1 cellular context compared by ENCODE assay signal in genomic region chr3:160449660-160450598, GRCh38.
TF ChIP-seq lines count a peak whose summit lies in the region.

Gene TRIM59, minus strand, starts transcription at chr3:160449786. Its CDS starts 10,603 bp downstream, at chr3:160439183.

TF ChIP-seq in GM12878, 131 proteins besides CTCF, POLR2A, EP300 and RAD21 (continued from another document and continues in another):
- TF ChIP-seq, protein P1, sequence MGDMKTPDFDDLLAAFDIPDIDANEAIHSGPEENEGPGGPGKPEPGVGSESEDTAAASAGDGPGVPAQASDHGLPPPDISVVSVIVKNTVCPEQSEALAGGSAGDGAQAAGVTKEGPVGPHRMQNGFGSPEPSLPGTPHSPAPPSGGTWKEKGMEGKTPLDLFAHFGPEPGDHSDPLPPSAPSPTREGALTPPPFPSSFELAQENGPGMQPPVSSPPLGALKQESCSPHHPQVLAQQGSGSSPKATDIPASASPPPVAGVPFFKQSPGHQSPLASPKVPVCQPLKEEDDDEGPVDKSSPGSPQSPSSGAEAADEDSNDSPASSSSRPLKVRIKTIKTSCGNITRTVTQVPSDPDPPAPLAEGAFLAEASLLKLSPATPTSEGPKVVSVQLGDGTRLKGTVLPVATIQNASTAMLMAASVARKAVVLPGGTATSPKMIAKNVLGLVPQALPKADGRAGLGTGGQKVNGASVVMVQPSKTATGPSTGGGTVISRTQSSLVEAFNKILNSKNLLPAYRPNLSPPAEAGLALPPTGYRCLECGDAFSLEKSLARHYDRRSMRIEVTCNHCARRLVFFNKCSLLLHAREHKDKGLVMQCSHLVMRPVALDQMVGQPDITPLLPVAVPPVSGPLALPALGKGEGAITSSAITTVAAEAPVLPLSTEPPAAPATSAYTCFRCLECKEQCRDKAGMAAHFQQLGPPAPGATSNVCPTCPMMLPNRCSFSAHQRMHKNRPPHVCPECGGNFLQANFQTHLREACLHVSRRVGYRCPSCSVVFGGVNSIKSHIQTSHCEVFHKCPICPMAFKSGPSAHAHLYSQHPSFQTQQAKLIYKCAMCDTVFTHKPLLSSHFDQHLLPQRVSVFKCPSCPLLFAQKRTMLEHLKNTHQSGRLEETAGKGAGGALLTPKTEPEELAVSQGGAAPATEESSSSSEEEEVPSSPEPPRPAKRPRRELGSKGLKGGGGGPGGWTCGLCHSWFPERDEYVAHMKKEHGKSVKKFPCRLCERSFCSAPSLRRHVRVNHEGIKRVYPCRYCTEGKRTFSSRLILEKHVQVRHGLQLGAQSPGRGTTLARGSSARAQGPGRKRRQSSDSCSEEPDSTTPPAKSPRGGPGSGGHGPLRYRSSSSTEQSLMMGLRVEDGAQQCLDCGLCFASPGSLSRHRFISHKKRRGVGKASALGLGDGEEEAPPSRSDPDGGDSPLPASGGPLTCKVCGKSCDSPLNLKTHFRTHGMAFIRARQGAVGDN (IDR thresholded peaks at IDR 0.05), result peak; percentile 100
- TF ChIP-seq MEF2B (IDR thresholded peaks at IDR 0.05; ENCODE audit: partially characterized antibody, poor library complexity, severe bottlenecking) (peak; percentile 49), TCF3 (IDR thresholded peaks at IDR 0.05; ENCODE audit: borderline replicate concordance, insufficient read depth, low read depth, low read length) (0 out of 2 replicates have a peak, but pooled peaks have one; percentile 48), HSF1 (IDR thresholded peaks at IDR 0.05; ENCODE audit: low read depth, low read length) (no peak), NRF1 (conservative IDR thresholded peaks at IDR 0.05; ENCODE audit: low read depth, low read length) (peak; percentile 62), FOS (IDR thresholded peaks at IDR 0.05; ENCODE audit: borderline replicate concordance, extremely low read depth, insufficient read length) (no peak), SP1 (IDR thresholded peaks at IDR 0.05; ENCODE audit: low read depth, low read length) (peak; percentile 82), PAX5 (IDR thresholded peaks at IDR 0.05; ENCODE audit: borderline replicate concordance, low read depth, low read length) (peak; percentile 26; the same call in 1 of the 2 replicates), TARDBP (IDR thresholded peaks at IDR 0.05; ENCODE audit: borderline replicate concordance) (peak; percentile 71; the same call in 1 of the 2 replicates), ZBTB40 (IDR thresholded peaks at IDR 0.05; ENCODE audit: borderline replicate concordance) (peak; percentile 60; the same call in 1 of the 2 replicates), CHD1 (IDR thresholded peaks at IDR 0.05; ENCODE audit: low read depth, low read length) (no peak), SMC3 (IDR thresholded peaks at IDR 0.05; ENCODE audit: borderline replicate concordance, low read length) (no peak), POU2F2 (IDR thresholded peaks at IDR 0.05; ENCODE audit: borderline replicate concordance, low read depth, low read length) (peak; percentile 64; the same call in 2 of the 3 replicates), STAT1 (conservative IDR thresholded peaks at IDR 0.05) (0 out of 2 replicates have a peak, but pooled peaks have one; percentile 37), NBN (IDR thresholded peaks at IDR 0.05) (peak; percentile 71), MEF2A (IDR thresholded peaks at IDR 0.05; ENCODE audit: insufficient read depth, low read depth, low read length) (no peak), SPI1 (IDR thresholded peaks at IDR 0.05; ENCODE audit: borderline replicate concordance, insufficient read depth, low read depth, low read length) (peak; percentile 51; the same call in 1 of the 2 replicates), RELA (IDR thresholded peaks at IDR 0.05; ENCODE audit: borderline replicate concordance, partially characterized antibody) (peak; percentile 21), RELB (IDR thresholded peaks at IDR 0.05; ENCODE audit: low read depth) (peak; percentile 57; the same call in 1 of the 2 replicates), GATAD2B (conservative IDR thresholded peaks at IDR 0.05; ENCODE audit: low read depth) (peak; percentile 87), CREB1 (IDR thresholded peaks at IDR 0.05; ENCODE audit: low read depth) (peak; percentile 69; the same call in 1 of the 2 replicates), RAD51 (IDR thresholded peaks at IDR 0.05) (no peak), BCLAF1 (IDR thresholded peaks at IDR 0.05) (no peak), POLR2AphosphoS2 (IDR thresholded peaks at IDR 0.05; ENCODE audit: low read depth, low read length) (peak; percentile 77; the same call in 1 of the 2 replicates), FOXM1 (IDR thresholded peaks at IDR 0.05; ENCODE audit: low read depth, low read length) (peak; percentile 100), TCF7 (IDR thresholded peaks at IDR 0.05; ENCODE audit: borderline replicate concordance) (no peak), E2F8 (IDR thresholded peaks at IDR 0.05; ENCODE audit: low read depth, partially characterized antibody) (peak; percentile 42)
- TF ChIP-seq, protein P2, sequence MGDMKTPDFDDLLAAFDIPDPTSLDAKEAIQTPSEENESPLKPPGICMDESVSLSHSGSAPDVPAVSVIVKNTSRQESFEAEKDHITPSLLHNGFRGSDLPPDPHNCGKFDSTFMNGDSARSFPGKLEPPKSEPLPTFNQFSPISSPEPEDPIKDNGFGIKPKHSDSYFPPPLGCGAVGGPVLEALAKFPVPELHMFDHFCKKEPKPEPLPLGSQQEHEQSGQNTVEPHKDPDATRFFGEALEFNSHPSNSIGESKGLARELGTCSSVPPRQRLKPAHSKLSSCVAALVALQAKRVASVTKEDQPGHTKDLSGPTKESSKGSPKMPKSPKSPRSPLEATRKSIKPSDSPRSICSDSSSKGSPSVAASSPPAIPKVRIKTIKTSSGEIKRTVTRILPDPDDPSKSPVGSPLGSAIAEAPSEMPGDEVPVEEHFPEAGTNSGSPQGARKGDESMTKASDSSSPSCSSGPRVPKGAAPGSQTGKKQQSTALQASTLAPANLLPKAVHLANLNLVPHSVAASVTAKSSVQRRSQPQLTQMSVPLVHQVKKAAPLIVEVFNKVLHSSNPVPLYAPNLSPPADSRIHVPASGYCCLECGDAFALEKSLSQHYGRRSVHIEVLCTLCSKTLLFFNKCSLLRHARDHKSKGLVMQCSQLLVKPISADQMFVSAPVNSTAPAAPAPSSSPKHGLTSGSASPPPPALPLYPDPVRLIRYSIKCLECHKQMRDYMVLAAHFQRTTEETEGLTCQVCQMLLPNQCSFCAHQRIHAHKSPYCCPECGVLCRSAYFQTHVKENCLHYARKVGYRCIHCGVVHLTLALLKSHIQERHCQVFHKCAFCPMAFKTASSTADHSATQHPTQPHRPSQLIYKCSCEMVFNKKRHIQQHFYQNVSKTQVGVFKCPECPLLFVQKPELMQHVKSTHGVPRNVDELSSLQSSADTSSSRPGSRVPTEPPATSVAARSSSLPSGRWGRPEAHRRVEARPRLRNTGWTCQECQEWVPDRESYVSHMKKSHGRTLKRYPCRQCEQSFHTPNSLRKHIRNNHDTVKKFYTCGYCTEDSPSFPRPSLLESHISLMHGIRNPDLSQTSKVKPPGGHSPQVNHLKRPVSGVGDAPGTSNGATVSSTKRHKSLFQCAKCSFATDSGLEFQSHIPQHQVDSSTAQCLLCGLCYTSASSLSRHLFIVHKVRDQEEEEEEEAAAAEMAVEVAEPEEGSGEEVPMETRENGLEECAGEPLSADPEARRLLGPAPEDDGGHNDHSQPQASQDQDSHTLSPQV (IDR thresholded peaks at IDR 0.05), result peak; percentile 51; the same call in 1 of the 2 replicates
- TF ChIP-seq, protein P3, sequence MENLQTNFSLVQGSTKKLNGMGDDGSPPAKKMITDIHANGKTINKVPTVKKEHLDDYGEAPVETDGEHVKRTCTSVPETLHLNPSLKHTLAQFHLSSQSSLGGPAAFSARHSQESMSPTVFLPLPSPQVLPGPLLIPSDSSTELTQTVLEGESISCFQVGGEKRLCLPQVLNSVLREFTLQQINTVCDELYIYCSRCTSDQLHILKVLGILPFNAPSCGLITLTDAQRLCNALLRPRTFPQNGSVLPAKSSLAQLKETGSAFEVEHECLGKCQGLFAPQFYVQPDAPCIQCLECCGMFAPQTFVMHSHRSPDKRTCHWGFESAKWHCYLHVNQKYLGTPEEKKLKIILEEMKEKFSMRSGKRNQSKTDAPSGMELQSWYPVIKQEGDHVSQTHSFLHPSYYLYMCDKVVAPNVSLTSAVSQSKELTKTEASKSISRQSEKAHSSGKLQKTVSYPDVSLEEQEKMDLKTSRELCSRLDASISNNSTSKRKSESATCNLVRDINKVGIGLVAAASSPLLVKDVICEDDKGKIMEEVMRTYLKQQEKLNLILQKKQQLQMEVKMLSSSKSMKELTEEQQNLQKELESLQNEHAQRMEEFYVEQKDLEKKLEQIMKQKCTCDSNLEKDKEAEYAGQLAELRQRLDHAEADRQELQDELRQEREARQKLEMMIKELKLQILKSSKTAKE (IDR thresholded peaks at IDR 0.05; ENCODE audit: low read depth, poor library complexity, severe bottlenecking), result no peak
